In the genomic region with DNA sequence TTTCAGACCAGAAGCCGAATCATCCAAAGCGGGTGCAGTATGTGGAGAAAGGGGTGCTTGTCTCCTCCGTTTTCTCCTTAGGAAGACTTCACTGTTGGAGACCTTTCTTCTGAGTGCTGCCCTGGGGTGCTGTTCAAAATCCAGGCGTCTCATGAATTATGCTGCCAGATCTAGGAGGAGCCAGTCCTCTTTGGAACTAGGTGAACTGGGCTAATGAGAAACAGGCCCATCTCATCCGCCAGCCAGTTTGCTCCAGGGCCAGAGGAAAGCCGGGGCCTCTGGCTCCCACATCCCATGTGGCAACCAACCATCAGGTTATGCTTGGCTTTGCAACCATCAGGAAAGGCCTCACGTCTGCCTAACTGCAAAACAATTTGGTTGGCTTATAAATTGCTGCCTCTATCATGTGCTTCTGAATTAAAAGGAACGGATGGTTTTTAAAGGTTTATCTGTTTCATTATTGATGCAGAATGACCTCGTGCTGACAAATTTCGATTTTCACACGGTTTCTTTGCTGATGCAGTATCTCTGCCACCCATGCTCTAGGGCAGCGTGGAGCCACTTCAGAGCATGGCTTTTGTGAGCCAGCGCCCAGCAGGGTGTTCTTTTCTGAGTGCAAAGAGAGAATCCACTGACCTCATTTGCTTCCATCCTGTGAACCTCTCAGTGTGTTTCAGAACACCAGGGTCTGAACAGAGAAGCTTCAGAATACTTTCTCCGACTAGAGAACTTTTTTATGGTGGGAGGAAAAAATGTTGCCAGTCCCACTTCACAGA, we compare ENCODE assay signal across 17 cellular contexts.
DNase-seq lines count a peak whose midpoint lies in the region; ATAC-seq and TF ChIP-seq lines count a peak whose summit lies in the region.
"Had no signal": no experiment of that assay in that cellular context is flagged by ENCODE, and none has a peak within 500 bp of the region (broad histone marks: within the 10 kb centered on the region; RNA-seq: fewer than 3 reads in every experiment).

No MANE protein-coding gene starts in this region.

- H3K4me3 ChIP-seq in HUES64 (ENCODE audit: low read length) (peak overlapping the region; percentile 2), endodermal cell (ENCODE audit: low read length) (peak overlapping the region; percentile 45)
- H3K4me3 ChIP-seq: K562, SJSA1, spleen had no signal

- peak; percentile 31 for DNase-seq in AG20443 (ENCODE audit: low spot score)
- DNase-seq in endodermal cell: peak; percentile 74
- no peak for DNase-seq in SKM-1 treated with dmso at 0.1 percent for 144 hours (lab: John Stamatoyannopoulos, UW; ENCODE audit: unreplicated experiment)
- DNase-seq: activated CD4-positive, alpha-beta T cell treated with anti-CD3 and anti-CD28 coated beads, Interleukin-2, amount 10 ng/mL, durations not matched to agents 24 days and 14 days; activated naive CD8-positive, alpha-beta T cell treated with anti-CD3 and anti-CD28 coated beads, Interleukin-2, amount 10 ng/mL, durations not matched to agents 7 days and 5 days; central memory CD4-positive, alpha-beta T cell; NCI-H1048; spleen; stimulated activated naive CD4-positive, alpha-beta T cell had no signal

- TF ChIP-seq CTCF in endodermal cell (conservative IDR thresholded peaks at IDR 0.05) (no peak), nephron (IDR thresholded peaks at IDR 0.05; ENCODE audit: unreplicated experiment in 3 of 3) (no peak)

- H3K27ac Mint-ChIP-seq in endodermal cell (peak overlapping the region; percentile 92), nephron (peak overlapping the region; percentile 68 to 90 (median 86))
- no peak overlapping the region for H3K27ac Mint-ChIP-seq in activated T-helper 17 cell treated with anti-CD3 and anti-CD28 coated beads, Interleukin-2, amount 50 U/mL, for 72 hours
- H3K27ac Mint-ChIP-seq: activated CD4-positive, alpha-beta T cell treated with anti-CD3 and anti-CD28 coated beads, Interleukin-2, amount 10 ng/mL, durations not matched to agents 24 days and 14 days; activated naive CD8-positive, alpha-beta T cell treated with anti-CD3 and anti-CD28 coated beads, Interleukin-2, amount 10 ng/mL, durations not matched to agents 7 days and 5 days had no signal

- H3K36me3 ChIP-seq in HUES64 (ENCODE audit: insufficient read depth, low read length) (no peaks in the 10 kb centered on the region), endodermal cell (ENCODE audit: control insufficient read depth, insufficient read depth, low read length) (no peaks in the 10 kb centered on the region)
- H3K36me3 ChIP-seq: SJSA1, spleen had no signal

- H3K27me3 Mint-ChIP-seq in endodermal cell (ENCODE audit: insufficient read depth) (no peaks in the 10 kb centered on the region), nephron (ENCODE audit: low read depth) (no peaks in the 10 kb centered on the region)
- H3K27me3 Mint-ChIP-seq in activated T-helper 17 cell treated with anti-CD3 and anti-CD28 coated beads, Interleukin-2, amount 50 U/mL, for 72 hours: peaks cover 3% of the 10 kb centered on the region
- H3K27me3 Mint-ChIP-seq: activated CD4-positive, alpha-beta T cell treated with anti-CD3 and anti-CD28 coated beads, Interleukin-2, amount 10 ng/mL, durations not matched to agents 24 days and 14 days had no signal

- H3K9ac ChIP-seq in HUES64 (ENCODE audit: low read depth, low read length) (peak overlapping the region; percentile 50; the same call in 1 of the 2 replicates), endodermal cell (ENCODE audit: extremely low read depth, low read length, poor library complexity, severe bottlenecking) (no peak overlapping the region)
- H3K9ac ChIP-seq: parathyroid adenoma had no signal

- H3K4me1 ChIP-seq in HUES64 (ENCODE audit: insufficient read depth, low read length): peaks cover 27% of the 10 kb centered on the region
- peaks cover 10% of the 10 kb centered on the region for H3K4me1 ChIP-seq in endodermal cell (ENCODE audit: control insufficient read depth, insufficient read depth, low read length)
- H3K4me1 ChIP-seq: parathyroid adenoma, SJSA1, spleen had no signal

- H3K9me3 ChIP-seq in HUES64 (ENCODE audit: insufficient read depth, low read depth, low read length) (no peaks in the 10 kb centered on the region), endodermal cell (ENCODE audit: control insufficient read depth, low read length) (peaks cover 6% of the 10 kb centered on the region)
- H3K9me3 ChIP-seq: SJSA1, spleen had no signal

- H3K27me3 ChIP-seq in HUES64 (ENCODE audit: insufficient read depth, low read length): no peaks in the 10 kb centered on the region
- H3K27me3 ChIP-seq in endodermal cell (ENCODE audit: control insufficient read depth, insufficient read depth, low read length, poor library complexity, severe bottlenecking): no peaks in the 10 kb centered on the region
- H3K27me3 ChIP-seq: spleen had no signal

- no peak for ATAC-seq in HG03097 (IDR thresholded peaks at IDR 0.05; ENCODE audit: low FRiP score, unreplicated experiment)
- ATAC-seq in GM21825 (IDR thresholded peaks at IDR 0.05; ENCODE audit: unreplicated experiment): no peak
- no peak for ATAC-seq in activated T-helper 17 cell treated with anti-CD3 and anti-CD28 coated beads, Interleukin-2, amount 50 U/mL, for 72 hours (replicated peaks)
- ATAC-seq: K562 had no signal

- peaks cover 2% of the 10 kb centered on the region for H3K9me3 Mint-ChIP-seq in endodermal cell
- H3K9me3 Mint-ChIP-seq in nephron: no peaks in the 10 kb centered on the region
- peaks cover 4% of the 10 kb centered on the region for H3K9me3 Mint-ChIP-seq in activated T-helper 17 cell treated with anti-CD3 and anti-CD28 coated beads, Interleukin-2, amount 50 U/mL, for 72 hours
- H3K9me3 Mint-ChIP-seq: activated CD4-positive, alpha-beta T cell treated with anti-CD3 and anti-CD28 coated beads, Interleukin-2, amount 10 ng/mL, durations not matched to agents 24 days and 14 days; activated naive CD8-positive, alpha-beta T cell treated with anti-CD3 and anti-CD28 coated beads, Interleukin-2, amount 10 ng/mL, durations not matched to agents 7 days and 5 days had no signal

- H3K4me1 Mint-ChIP-seq in endodermal cell: peaks cover 54% of the 10 kb centered on the region
- H3K4me1 Mint-ChIP-seq in nephron: peaks cover 60% of the 10 kb centered on the region
- H3K4me1 Mint-ChIP-seq in activated T-helper 17 cell treated with anti-CD3 and anti-CD28 coated beads, Interleukin-2, amount 50 U/mL, for 72 hours: no peaks in the 10 kb centered on the region
- H3K4me1 Mint-ChIP-seq: activated CD4-positive, alpha-beta T cell treated with anti-CD3 and anti-CD28 coated beads, Interleukin-2, amount 10 ng/mL, durations not matched to agents 24 days and 14 days; activated naive CD8-positive, alpha-beta T cell treated with anti-CD3 and anti-CD28 coated beads, Interleukin-2, amount 10 ng/mL, durations not matched to agents 7 days and 5 days had no signal

- peak overlapping the region; percentile 47 for H3K4me3 Mint-ChIP-seq in endodermal cell
- H3K4me3 Mint-ChIP-seq in nephron: peak overlapping the region in 1 of 3 experiments; percentile 14
- H3K4me3 Mint-ChIP-seq in activated T-helper 17 cell treated with anti-CD3 and anti-CD28 coated beads, Interleukin-2, amount 50 U/mL, for 72 hours: no peak overlapping the region
- H3K4me3 Mint-ChIP-seq: activated CD4-positive, alpha-beta T cell treated with anti-CD3 and anti-CD28 coated beads, Interleukin-2, amount 10 ng/mL, durations not matched to agents 24 days and 14 days; activated naive CD8-positive, alpha-beta T cell treated with anti-CD3 and anti-CD28 coated beads, Interleukin-2, amount 10 ng/mL, durations not matched to agents 7 days and 5 days had no signal

- H3K27ac ChIP-seq in HUES64 (ENCODE audit: low read depth, low read length) (peak overlapping the region; percentile 73), endodermal cell (ENCODE audit: low read depth, low read length) (peak overlapping the region; percentile 45)
- H3K27ac ChIP-seq: parathyroid adenoma, SJSA1, spleen had no signal

- 46% methylated on average over 14 of the region's 14 CpGs for WGBS in HUES64
- 63 to 71% methylated on average over 14 of the region's 14 CpGs for WGBS in endodermal cell (ENCODE audit: insufficient coverage in 1 of 2, insufficient read length in 1 of 2), 2 experiments

- H3K36me3 Mint-ChIP-seq in endodermal cell (ENCODE audit: low read depth) (peaks cover 3% of the 10 kb centered on the region), nephron (ENCODE audit: low read depth) (no peaks in the 10 kb centered on the region)
- no peaks in the 10 kb centered on the region for H3K36me3 Mint-ChIP-seq in activated T-helper 17 cell treated with anti-CD3 and anti-CD28 coated beads, Interleukin-2, amount 50 U/mL, for 72 hours (ENCODE audit: low read depth)
- H3K36me3 Mint-ChIP-seq: activated naive CD8-positive, alpha-beta T cell treated with anti-CD3 and anti-CD28 coated beads, Interleukin-2, amount 10 ng/mL, durations not matched to agents 7 days and 5 days had no signal
